10 cellular contexts compared by ENCODE assay signal in genomic region chr10:69316313-69317059, GRCh38. TPM values are rescaled to one million over a fixed set of nuclear protein-coding genes. Genes with fewer than 3 reads are reported as not detected.
A peak's percentile ranks its signal among the peaks of the same experiment; 100 is the strongest.
DNase-seq lines count a peak whose midpoint lies in the region; ATAC-seq, FAIRE-seq and TF ChIP-seq lines count a peak whose summit lies in the region.
"Had no signal": no experiment of that assay in that cellular context is flagged by ENCODE, and none has a peak within 500 bp of the region (broad histone marks: within the 10 kb centered on the region; RNA-seq: fewer than 3 reads in every experiment).

No MANE protein-coding gene starts in this region.

- H3K4me1 ChIP-seq in mammary epithelial cell (ENCODE audit: insufficient read depth, low read length) (peaks cover 39% of the 10 kb centered on the region), transverse colon (peaks cover 15 to 36% (median 24%) of the 10 kb centered on the region in 4 donors), HAP-1 (peaks cover 22% of the 10 kb centered on the region)

- no peak for ATAC-seq in activated CD8-positive, alpha-beta T cell treated with anti-CD3 and anti-CD28 coated beads for 36 hours
- no peak for ATAC-seq in GM21825 (IDR thresholded peaks at IDR 0.05; ENCODE audit: unreplicated experiment)

- FAIRE-seq in GM19239 (lab: Jason Lieb, UNC): no peak

- in situ Hi-C loops in mammary epithelial cell (cut with MboI; ENCODE audit: low sequenced_read_pairs in 2 of 2): no loop called here
- in situ Hi-C loops in transverse colon (cut with MboI; ENCODE audit: low pct_ligation_motif_present in 1 of 4, low pct_unique_long_range_greater_than_20kb in 1 of 4, low sequenced_read_pairs in 3 of 4): loop anchor here in 1 of 4 donors (10.0 kb wide), 1 partner anchor 82 kb away; no protein-coding TSS in a partner anchor
- in situ Hi-C loops in HAP-1 (cut with MboI; ENCODE audit: low sequenced_read_pairs): no loop called here

- no peak overlapping the region for H3K9ac ChIP-seq in mammary epithelial cell (ENCODE audit: insufficient read depth, low read length)

- H3K36me3 ChIP-seq in mammary epithelial cell (ENCODE audit: insufficient read depth, low read length): no peaks in the 10 kb centered on the region
- no peaks in the 10 kb centered on the region for H3K36me3 ChIP-seq in transverse colon
- peaks cover 5% of the 10 kb centered on the region; the same call in 1 of the 2 replicates for H3K36me3 ChIP-seq in HAP-1 (replicated peaks)

- H3K4me3 Mint-ChIP-seq in MCF 10A (ENCODE audit: unreplicated experiment): no peak overlapping the region
- H3K4me3 Mint-ChIP-seq in activated CD8-positive, alpha-beta T cell treated with anti-CD3 and anti-CD28 coated beads for 36 hours: peak overlapping the region; percentile 11

- no peak overlapping the region for H2AFZ ChIP-seq in mammary epithelial cell (ENCODE audit: low read depth, low read length)

- POLR2A ChIA-PET in MCF 10A (lab: Yijun Ruan, JAX): interaction anchor here (1.0 to 13.3 kb wide), 7 partner anchors 11 to 59 kb away, joined by 3 to 282 read pairs (median 44); no protein-coding TSS in a partner anchor
- POLR2A ChIA-PET in activated CD8-positive, alpha-beta T cell treated with anti-CD3 and anti-CD28 coated beads for 36 hours (lab: Charles Lee): interaction anchor here (0.6 to 1.7 kb wide), 5 partner anchors 11 to 189 kb away, joined by 3 to 7 read pairs (median 4); no protein-coding TSS in a partner anchor

- H3K4me2 ChIP-seq in mammary epithelial cell (ENCODE audit: insufficient read depth, low read depth, low read length): no peak overlapping the region

- CTCF ChIA-PET in MCF 10A (lab: Yijun Ruan, JAX): interaction anchor here (1.1 to 2.1 kb wide), 4 partner anchors 21 to 91 kb away, joined by 3 to 7 read pairs (median 4); no protein-coding TSS in a partner anchor
- CTCF ChIA-PET in mammary epithelial cell (lab: Charles Lee; ENCODE audit: low non-redundant PET): no interaction called here
- CTCF ChIA-PET in activated CD8-positive, alpha-beta T cell treated with anti-CD3 and anti-CD28 coated beads for 36 hours (lab: Charles Lee): interaction anchor here (1.3 to 2.2 kb wide), 2 partner anchors 76 to 87 kb away, joined by 4 to 5 read pairs; no protein-coding TSS in a partner anchor

- H3K36me3 Mint-ChIP-seq in MCF 10A (ENCODE audit: insufficient read depth, unreplicated experiment): peaks cover 7% of the 10 kb centered on the region
- peaks cover 26% of the 10 kb centered on the region for H3K36me3 Mint-ChIP-seq in activated CD8-positive, alpha-beta T cell treated with anti-CD3 and anti-CD28 coated beads for 36 hours (ENCODE audit: low read depth)

- no peak overlapping the region for H3K4me3 ChIP-seq in mammary epithelial cell (replicated peaks in 1 of 3; ENCODE audit: insufficient read depth in 1 of 3, low read depth in 2 of 3, low read length in 3 of 3)
- no peak overlapping the region for H3K4me3 ChIP-seq in transverse colon
- no peak overlapping the region for H3K4me3 ChIP-seq in HAP-1

- BruUV-seq in MCF 10A (replicated peaks; lab: Mats Ljungman, UMichigan): no TSS peak
- no TSS peak for BruUV-seq in mammary epithelial cell (replicated peaks; lab: Mats Ljungman, UMichigan)

- H3K27me3 ChIP-seq in mammary epithelial cell (ENCODE audit: insufficient read depth, low read length) (no peaks in the 10 kb centered on the region), transverse colon (no peaks in the 10 kb centered on the region), HAP-1 (ENCODE audit: low read depth) (no peaks in the 10 kb centered on the region)

- no peaks in the 10 kb centered on the region for H3K27me3 Mint-ChIP-seq in MCF 10A (ENCODE audit: insufficient read depth, unreplicated experiment)
- no peaks in the 10 kb centered on the region for H3K27me3 Mint-ChIP-seq in activated CD8-positive, alpha-beta T cell treated with anti-CD3 and anti-CD28 coated beads for 36 hours

- intact Hi-C loops in MCF 10A (cut with micrococcal nuclease): loop anchor here (5.0 kb wide), 1 partner anchor 46 kb away; no protein-coding TSS in a partner anchor
- intact Hi-C loops in mammary epithelial cell (cut with micrococcal nuclease): loop anchor here (2.0 kb wide), 1 partner anchor 68 kb away; no protein-coding TSS in a partner anchor
- intact Hi-C loops in activated CD8-positive, alpha-beta T cell treated with anti-CD3 and anti-CD28 coated beads for 36 hours (cut with micrococcal nuclease): no loop called here
- intact Hi-C loops in transverse colon (cut with DNase I; ENCODE audit: low total_unique reads): loop anchor here (5.0 kb wide), 1 partner anchor 46 kb away; no protein-coding TSS in a partner anchor

- no peak for TF ChIP-seq EP300 in transverse colon (IDR thresholded peaks at IDR 0.05; ENCODE audit: low read depth)

- no peak for TF ChIP-seq POLR2A in transverse colon (IDR thresholded peaks at IDR 0.05)

- peak; percentile 77 for DNase-seq in MCF 10A (ENCODE audit: unreplicated experiment)
- DNase-seq in mammary epithelial cell: no peak
- DNase-seq in activated CD8-positive, alpha-beta T cell treated with anti-CD3 and anti-CD28 coated beads for 36 hours: no peak
- DNase-seq in glomerular visceral epithelial cell (ENCODE audit: extremely low spot score): peak; percentile 46
- DNase-seq in transverse colon: no peak
- no peak for DNase-seq in HAP-1 (ENCODE audit: low spot score in 2 of 2)
- DNase-seq in GM19239 (ENCODE audit: insufficient read length, low spot score): no peak
- DNase-seq: amygdala, C1 segment of cervical spinal cord had no signal

- H3K27ac ChIP-seq in mammary epithelial cell (ENCODE audit: insufficient read depth, low read depth, low read length) (no peak overlapping the region), transverse colon (peak overlapping the region; percentile 94 to 97 (median 96))

- H3K79me2 ChIP-seq in mammary epithelial cell (ENCODE audit: insufficient read depth, low read length): peaks cover 29% of the 10 kb centered on the region

- H4K20me1 ChIP-seq in mammary epithelial cell (ENCODE audit: insufficient read depth, low read length): no peaks in the 10 kb centered on the region

- dilution Hi-C loops in mammary epithelial cell (cut with HindIII; ENCODE audit: low sequenced_read_pairs): loop anchor here (10.0 kb wide), 1 partner anchor 72 kb away; no protein-coding TSS in a partner anchor

- H3K9me3 ChIP-seq in mammary epithelial cell (replicated peaks; ENCODE audit: insufficient read depth, low read length) (no peaks in the 10 kb centered on the region), transverse colon (no peaks in the 10 kb centered on the region), HAP-1 (no peaks in the 10 kb centered on the region)

- TF ChIP-seq CTCF in MCF 10A (IDR thresholded peaks at IDR 0.05; ENCODE audit: unreplicated experiment) (no peak), mammary epithelial cell (conservative IDR thresholded peaks at IDR 0.05 in 1 of 2, IDR thresholded peaks at IDR 0.05 in 1 of 2; ENCODE audit: extremely low read depth in 1 of 2, insufficient read depth in 1 of 2, low read depth in 1 of 2, low read length in 2 of 2) (no peak), transverse colon (IDR thresholded peaks at IDR 0.05) (no peak)
- no peak for TF ChIP-seq CTCF in activated CD8-positive, alpha-beta T cell treated with anti-CD3 and anti-CD28 coated beads for 36 hours (IDR thresholded peaks at IDR 0.05)

- peaks cover 26% of the 10 kb centered on the region for H3K4me1 Mint-ChIP-seq in MCF 10A (ENCODE audit: insufficient read depth, unreplicated experiment)
- peaks cover 38% of the 10 kb centered on the region for H3K4me1 Mint-ChIP-seq in activated CD8-positive, alpha-beta T cell treated with anti-CD3 and anti-CD28 coated beads for 36 hours (ENCODE audit: low read depth)

- 69% methylated on average over 6 of the region's 6 CpGs for WGBS in mammary epithelial cell (ENCODE audit: low coverage, missing lambda C conversion rate)
- 78 to 86% methylated on average over 2 to 6 of the region's 6 CpGs for WGBS in transverse colon (ENCODE audit: low coverage in 1 of 2), 2 donors

- no peaks in the 10 kb centered on the region for H3K9me3 Mint-ChIP-seq in MCF 10A (ENCODE audit: unreplicated experiment)
- no peaks in the 10 kb centered on the region for H3K9me3 Mint-ChIP-seq in activated CD8-positive, alpha-beta T cell treated with anti-CD3 and anti-CD28 coated beads for 36 hours

- H3K27ac Mint-ChIP-seq in MCF 10A (ENCODE audit: low read depth, unreplicated experiment): peak overlapping the region; percentile 65
- H3K27ac Mint-ChIP-seq in activated CD8-positive, alpha-beta T cell treated with anti-CD3 and anti-CD28 coated beads for 36 hours: peak overlapping the region; percentile 92

RNA-seq across cellular contexts. Expression of gene HK1, which starts 38.2 kb away (rescaled TPM):
- total RNA-seq in MCF 10A (2022) (126 and 134 TPM in 2 replicates), mammary epithelial cell (100 to 1,000 TPM; 115 to 133 TPM), transverse colon (10 to 100 TPM; 27.3 to 69.9 (median 54.0) TPM)
- 95.9 TPM for polyA plus RNA-seq in mammary epithelial cell
- 256 TPM for polyA minus RNA-seq in mammary epithelial cell
- 100 to 1,000 TPM; 314 to 325 TPM for total RNA-seq in activated CD8-positive, alpha-beta T cell treated with anti-CD3 and anti-CD28 coated beads for 36 hours

Comparison
In these comparisons a context has a peak if more than half of its experiments do, and no peak if none do; other contexts are left out.
1. DNase-seq: peak in MCF 10A (single experiment) and glomerular visceral epithelial cell (single experiment); none in mammary epithelial cell (single experiment), activated CD8-positive, alpha-beta T cell treated with anti-CD3 and anti-CD28 coated beads for 36 hours (single experiment), transverse colon (single experiment), HAP-1 (0 of 2) and GM19239 (single experiment).